In the genomic region with DNA sequence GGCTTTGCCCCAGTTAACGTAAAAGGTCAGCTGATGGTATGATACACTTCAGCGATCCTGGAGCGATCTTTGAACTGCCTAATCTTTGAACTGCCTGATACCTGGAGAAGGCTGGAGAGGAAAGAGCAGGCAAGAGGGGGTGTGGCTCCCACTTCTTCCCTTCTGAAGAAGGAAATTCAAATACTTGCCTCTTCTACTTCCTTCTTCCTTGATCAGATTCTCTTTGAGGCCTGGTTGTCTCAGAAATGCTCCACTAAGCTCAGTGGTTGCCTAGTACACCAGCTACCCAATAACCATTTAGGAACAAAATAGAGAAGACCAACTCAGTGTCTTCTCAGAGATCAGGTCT, we compare ENCODE assay signal across 1 cellular context.
A peak's percentile ranks its signal among the peaks of the same experiment; 100 is the strongest.
TF ChIP-seq lines count a peak whose summit lies in the region.

No MANE protein-coding gene starts in this region.

TF ChIP-seq in HepG2, 621 proteins besides CTCF, POLR2A, EP300 and RAD21 (continued from another document and continues in another):
- TF ChIP-seq, protein P1, sequence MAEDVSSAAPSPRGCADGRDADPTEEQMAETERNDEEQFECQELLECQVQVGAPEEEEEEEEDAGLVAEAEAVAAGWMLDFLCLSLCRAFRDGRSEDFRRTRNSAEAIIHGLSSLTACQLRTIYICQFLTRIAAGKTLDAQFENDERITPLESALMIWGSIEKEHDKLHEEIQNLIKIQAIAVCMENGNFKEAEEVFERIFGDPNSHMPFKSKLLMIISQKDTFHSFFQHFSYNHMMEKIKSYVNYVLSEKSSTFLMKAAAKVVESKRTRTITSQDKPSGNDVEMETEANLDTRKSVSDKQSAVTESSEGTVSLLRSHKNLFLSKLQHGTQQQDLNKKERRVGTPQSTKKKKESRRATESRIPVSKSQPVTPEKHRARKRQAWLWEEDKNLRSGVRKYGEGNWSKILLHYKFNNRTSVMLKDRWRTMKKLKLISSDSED (CRISPR knock-in tag; IDR thresholded peaks at IDR 0.05): 0 out of 2 replicates have a peak, but pooled peaks have one; percentile 25
- TF ChIP-seq, protein P2, sequence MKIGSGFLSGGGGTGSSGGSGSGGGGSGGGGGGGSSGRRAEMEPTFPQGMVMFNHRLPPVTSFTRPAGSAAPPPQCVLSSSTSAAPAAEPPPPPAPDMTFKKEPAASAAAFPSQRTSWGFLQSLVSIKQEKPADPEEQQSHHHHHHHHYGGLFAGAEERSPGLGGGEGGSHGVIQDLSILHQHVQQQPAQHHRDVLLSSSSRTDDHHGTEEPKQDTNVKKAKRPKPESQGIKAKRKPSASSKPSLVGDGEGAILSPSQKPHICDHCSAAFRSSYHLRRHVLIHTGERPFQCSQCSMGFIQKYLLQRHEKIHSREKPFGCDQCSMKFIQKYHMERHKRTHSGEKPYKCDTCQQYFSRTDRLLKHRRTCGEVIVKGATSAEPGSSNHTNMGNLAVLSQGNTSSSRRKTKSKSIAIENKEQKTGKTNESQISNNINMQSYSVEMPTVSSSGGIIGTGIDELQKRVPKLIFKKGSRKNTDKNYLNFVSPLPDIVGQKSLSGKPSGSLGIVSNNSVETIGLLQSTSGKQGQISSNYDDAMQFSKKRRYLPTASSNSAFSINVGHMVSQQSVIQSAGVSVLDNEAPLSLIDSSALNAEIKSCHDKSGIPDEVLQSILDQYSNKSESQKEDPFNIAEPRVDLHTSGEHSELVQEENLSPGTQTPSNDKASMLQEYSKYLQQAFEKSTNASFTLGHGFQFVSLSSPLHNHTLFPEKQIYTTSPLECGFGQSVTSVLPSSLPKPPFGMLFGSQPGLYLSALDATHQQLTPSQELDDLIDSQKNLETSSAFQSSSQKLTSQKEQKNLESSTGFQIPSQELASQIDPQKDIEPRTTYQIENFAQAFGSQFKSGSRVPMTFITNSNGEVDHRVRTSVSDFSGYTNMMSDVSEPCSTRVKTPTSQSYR (CRISPR knock-in tag; IDR thresholded peaks at IDR 0.05; ENCODE audit: borderline replicate concordance): 0 out of 2 replicates have a peak, but pooled peaks have one; percentile 6
- TF ChIP-seq, protein P3, sequence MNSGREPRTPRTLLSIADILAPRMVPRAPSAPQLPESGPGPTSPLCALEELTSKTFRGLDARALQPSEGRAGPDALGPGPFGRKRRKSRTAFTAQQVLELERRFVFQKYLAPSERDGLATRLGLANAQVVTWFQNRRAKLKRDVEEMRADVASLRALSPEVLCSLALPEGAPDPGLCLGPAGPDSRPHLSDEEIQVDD (CRISPR knock-in tag; IDR thresholded peaks at IDR 0.05; ENCODE audit: borderline replicate concordance): no peak
- 0 out of 2 replicates have a peak, but pooled peaks have one; percentile 9 for TF ChIP-seq ZNF431 (CRISPR knock-in tag; IDR thresholded peaks at IDR 0.05; ENCODE audit: borderline replicate concordance, low read depth)
- TF ChIP-seq NFE2L1 (CRISPR knock-in tag; IDR thresholded peaks at IDR 0.05; ENCODE audit: borderline replicate concordance): no peak
- TF ChIP-seq ELF3 (CRISPR knock-in tag; IDR thresholded peaks at IDR 0.05): peak; percentile 55; the same call in 1 of the 2 replicates
- no peak for TF ChIP-seq ZNF3 (CRISPR knock-in tag; IDR thresholded peaks at IDR 0.05)
- no peak for TF ChIP-seq SUZ12 (IDR thresholded peaks at IDR 0.05; ENCODE audit: low read depth, low read length)
- peak; percentile 93 for TF ChIP-seq HNF4A (CRISPR knock-in tag; IDR thresholded peaks at IDR 0.05)
- peak; percentile 28; the same call in 1 of the 2 replicates for TF ChIP-seq RXRB (CRISPR knock-in tag; IDR thresholded peaks at IDR 0.05; ENCODE audit: borderline replicate concordance)
- TF ChIP-seq DR1 (CRISPR knock-in tag; IDR thresholded peaks at IDR 0.05): 0 out of 2 replicates have a peak, but pooled peaks have one; percentile 13
- TF ChIP-seq, protein P4, sequence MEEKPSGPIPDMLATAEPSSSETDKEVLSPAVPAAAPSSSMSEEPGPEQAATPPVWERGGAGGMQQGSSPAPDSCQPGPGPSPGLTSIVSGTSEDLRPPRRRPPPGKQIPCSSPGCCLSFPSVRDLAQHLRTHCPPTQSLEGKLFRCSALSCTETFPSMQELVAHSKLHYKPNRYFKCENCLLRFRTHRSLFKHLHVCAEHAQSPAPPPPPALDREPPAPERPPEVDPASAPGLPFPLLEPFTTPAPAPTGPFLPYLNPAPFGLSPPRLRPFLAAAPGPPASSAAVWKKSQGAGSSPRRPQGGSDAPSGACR (CRISPR knock-in tag; IDR thresholded peaks at IDR 0.05): 0 out of 2 replicates have a peak, but pooled peaks have one; percentile 17
- 0 out of 2 replicates have a peak, but pooled peaks have one; percentile 21 for TF ChIP-seq KAT7 (CRISPR knock-in tag; IDR thresholded peaks at IDR 0.05; ENCODE audit: borderline replicate concordance)
- TF ChIP-seq, protein P5, sequence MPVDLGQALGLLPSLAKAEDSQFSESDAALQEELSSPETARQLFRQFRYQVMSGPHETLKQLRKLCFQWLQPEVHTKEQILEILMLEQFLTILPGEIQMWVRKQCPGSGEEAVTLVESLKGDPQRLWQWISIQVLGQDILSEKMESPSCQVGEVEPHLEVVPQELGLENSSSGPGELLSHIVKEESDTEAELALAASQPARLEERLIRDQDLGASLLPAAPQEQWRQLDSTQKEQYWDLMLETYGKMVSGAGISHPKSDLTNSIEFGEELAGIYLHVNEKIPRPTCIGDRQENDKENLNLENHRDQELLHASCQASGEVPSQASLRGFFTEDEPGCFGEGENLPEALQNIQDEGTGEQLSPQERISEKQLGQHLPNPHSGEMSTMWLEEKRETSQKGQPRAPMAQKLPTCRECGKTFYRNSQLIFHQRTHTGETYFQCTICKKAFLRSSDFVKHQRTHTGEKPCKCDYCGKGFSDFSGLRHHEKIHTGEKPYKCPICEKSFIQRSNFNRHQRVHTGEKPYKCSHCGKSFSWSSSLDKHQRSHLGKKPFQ (CRISPR knock-in tag; IDR thresholded peaks at IDR 0.05; ENCODE audit: insufficient replicate concordance): no peak
- TF ChIP-seq, protein P6, sequence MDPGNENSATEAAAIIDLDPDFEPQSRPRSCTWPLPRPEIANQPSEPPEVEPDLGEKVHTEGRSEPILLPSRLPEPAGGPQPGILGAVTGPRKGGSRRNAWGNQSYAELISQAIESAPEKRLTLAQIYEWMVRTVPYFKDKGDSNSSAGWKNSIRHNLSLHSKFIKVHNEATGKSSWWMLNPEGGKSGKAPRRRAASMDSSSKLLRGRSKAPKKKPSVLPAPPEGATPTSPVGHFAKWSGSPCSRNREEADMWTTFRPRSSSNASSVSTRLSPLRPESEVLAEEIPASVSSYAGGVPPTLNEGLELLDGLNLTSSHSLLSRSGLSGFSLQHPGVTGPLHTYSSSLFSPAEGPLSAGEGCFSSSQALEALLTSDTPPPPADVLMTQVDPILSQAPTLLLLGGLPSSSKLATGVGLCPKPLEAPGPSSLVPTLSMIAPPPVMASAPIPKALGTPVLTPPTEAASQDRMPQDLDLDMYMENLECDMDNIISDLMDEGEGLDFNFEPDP (CRISPR knock-in tag; conservative IDR thresholded peaks at IDR 0.05): 0 out of 2 replicates have a peak, but pooled peaks have one; percentile 9
- 0 out of 2 replicates have a peak, but pooled peaks have one; percentile 0 for TF ChIP-seq ZSCAN21 (CRISPR knock-in tag; IDR thresholded peaks at IDR 0.05; ENCODE audit: borderline replicate concordance)
- TF ChIP-seq HNF4G (IDR thresholded peaks at IDR 0.05; ENCODE audit: borderline replicate concordance, low read depth, low read length): peak; percentile 76
- TF ChIP-seq HNF4G (CRISPR knock-in tag; IDR thresholded peaks at IDR 0.05; ENCODE audit: borderline replicate concordance, low read depth): peak; percentile 11; the same call in 1 of the 2 replicates
- no peak for TF ChIP-seq ZNF570 (CRISPR knock-in tag; IDR thresholded peaks at IDR 0.05; ENCODE audit: borderline replicate concordance)
- 0 out of 2 replicates have a peak, but pooled peaks have one; percentile 38 for TF ChIP-seq CC2D1A (CRISPR knock-in tag; IDR thresholded peaks at IDR 0.05)
- TF ChIP-seq HDAC2 (CRISPR knock-in tag; IDR thresholded peaks at IDR 0.05): peak; percentile 64
- 0 out of 2 replicates have a peak, but pooled peaks have one; percentile 13 for TF ChIP-seq ZNF772 (CRISPR knock-in tag; IDR thresholded peaks at IDR 0.05)
- 0 out of 2 replicates have a peak, but pooled peaks have one; percentile 34 for TF ChIP-seq TOPORS (CRISPR knock-in tag; IDR thresholded peaks at IDR 0.05)
- TF ChIP-seq ZNF296 (CRISPR knock-in tag; conservative IDR thresholded peaks at IDR 0.05): 0 out of 2 replicates have a peak, but pooled peaks have one; percentile 6
- TF ChIP-seq RBFOX2 (IDR thresholded peaks at IDR 0.05; ENCODE audit: low read depth, low read length): 0 out of 2 replicates have a peak, but pooled peaks have one; percentile 40
- TF ChIP-seq, protein P7, sequence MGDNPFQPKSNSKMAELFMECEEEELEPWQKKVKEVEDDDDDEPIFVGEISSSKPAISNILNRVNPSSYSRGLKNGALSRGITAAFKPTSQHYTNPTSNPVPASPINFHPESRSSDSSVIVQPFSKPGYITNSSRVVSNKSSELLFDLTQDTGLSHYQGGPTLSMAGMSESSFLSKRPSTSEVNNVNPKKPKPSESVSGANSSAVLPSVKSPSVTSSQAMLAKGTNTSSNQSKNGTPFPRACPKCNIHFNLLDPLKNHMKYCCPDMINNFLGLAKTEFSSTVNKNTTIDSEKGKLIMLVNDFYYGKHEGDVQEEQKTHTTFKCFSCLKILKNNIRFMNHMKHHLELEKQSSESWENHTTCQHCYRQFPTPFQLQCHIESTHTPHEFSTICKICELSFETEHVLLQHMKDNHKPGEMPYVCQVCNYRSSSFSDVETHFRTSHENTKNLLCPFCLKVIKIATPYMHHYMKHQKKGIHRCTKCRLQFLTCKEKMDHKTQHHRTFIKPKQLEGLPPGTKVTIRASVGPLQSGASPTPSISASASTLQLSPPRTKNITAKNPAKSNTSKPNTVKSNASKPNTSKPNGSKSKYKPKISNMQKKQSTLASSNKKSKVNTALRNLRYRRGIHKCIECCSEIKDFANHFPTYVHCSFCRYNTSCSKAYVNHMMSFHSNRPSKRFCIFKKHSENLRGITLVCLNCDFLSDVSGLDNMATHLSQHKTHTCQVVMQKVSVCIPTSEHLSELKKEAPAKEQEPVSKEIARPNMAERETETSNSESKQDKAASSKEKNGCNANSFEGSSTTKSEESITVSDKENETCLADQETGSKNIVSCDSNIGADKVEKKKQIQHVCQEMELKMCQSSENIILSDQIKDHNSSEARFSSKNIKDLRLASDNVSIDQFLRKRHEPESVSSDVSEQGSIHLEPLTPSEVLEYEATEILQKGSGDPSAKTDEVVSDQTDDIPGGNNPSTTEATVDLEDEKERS (CRISPR knock-in tag; IDR thresholded peaks at IDR 0.05): 0 out of 2 replicates have a peak, but pooled peaks have one; percentile 25
- TF ChIP-seq FOXO1 (CRISPR knock-in tag; IDR thresholded peaks at IDR 0.05): peak; percentile 34; the same call in 1 of the 2 replicates
- no peak for TF ChIP-seq ZFP36L2 (CRISPR knock-in tag; IDR thresholded peaks at IDR 0.05)
- peak; percentile 4 for TF ChIP-seq TEAD3 (CRISPR knock-in tag; optimal IDR thresholded peaks at IDR 0.05; ENCODE audit: borderline replicate concordance)
- TF ChIP-seq ZNF234 (CRISPR knock-in tag; conservative IDR thresholded peaks at IDR 0.05): no peak
- no peak for TF ChIP-seq FOXC1 (CRISPR knock-in tag; IDR thresholded peaks at IDR 0.05; ENCODE audit: borderline replicate concordance)
- TF ChIP-seq, protein P8, sequence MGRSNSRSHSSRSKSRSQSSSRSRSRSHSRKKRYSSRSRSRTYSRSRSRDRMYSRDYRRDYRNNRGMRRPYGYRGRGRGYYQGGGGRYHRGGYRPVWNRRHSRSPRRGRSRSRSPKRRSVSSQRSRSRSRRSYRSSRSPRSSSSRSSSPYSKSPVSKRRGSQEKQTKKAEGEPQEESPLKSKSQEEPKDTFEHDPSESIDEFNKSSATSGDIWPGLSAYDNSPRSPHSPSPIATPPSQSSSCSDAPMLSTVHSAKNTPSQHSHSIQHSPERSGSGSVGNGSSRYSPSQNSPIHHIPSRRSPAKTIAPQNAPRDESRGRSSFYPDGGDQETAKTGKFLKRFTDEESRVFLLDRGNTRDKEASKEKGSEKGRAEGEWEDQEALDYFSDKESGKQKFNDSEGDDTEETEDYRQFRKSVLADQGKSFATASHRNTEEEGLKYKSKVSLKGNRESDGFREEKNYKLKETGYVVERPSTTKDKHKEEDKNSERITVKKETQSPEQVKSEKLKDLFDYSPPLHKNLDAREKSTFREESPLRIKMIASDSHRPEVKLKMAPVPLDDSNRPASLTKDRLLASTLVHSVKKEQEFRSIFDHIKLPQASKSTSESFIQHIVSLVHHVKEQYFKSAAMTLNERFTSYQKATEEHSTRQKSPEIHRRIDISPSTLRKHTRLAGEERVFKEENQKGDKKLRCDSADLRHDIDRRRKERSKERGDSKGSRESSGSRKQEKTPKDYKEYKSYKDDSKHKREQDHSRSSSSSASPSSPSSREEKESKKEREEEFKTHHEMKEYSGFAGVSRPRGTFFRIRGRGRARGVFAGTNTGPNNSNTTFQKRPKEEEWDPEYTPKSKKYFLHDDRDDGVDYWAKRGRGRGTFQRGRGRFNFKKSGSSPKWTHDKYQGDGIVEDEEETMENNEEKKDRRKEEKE (IDR thresholded peaks at IDR 0.05): no peak
- peak; percentile 38 for TF ChIP-seq BCL6 (CRISPR knock-in tag; IDR thresholded peaks at IDR 0.05)
- TF ChIP-seq KLF9 (CRISPR knock-in tag; IDR thresholded peaks at IDR 0.05; ENCODE audit: low read depth): peak; percentile 92; the same call in 1 of the 2 replicates
- TF ChIP-seq FOXJ3 (CRISPR knock-in tag; IDR thresholded peaks at IDR 0.05; ENCODE audit: borderline replicate concordance): 0 out of 2 replicates have a peak, but pooled peaks have one; percentile 36
- TF ChIP-seq ZNF557 (CRISPR knock-in tag; IDR thresholded peaks at IDR 0.05): no peak
- 0 out of 2 replicates have a peak, but pooled peaks have one; percentile 25 for TF ChIP-seq PPARG (CRISPR knock-in tag; conservative IDR thresholded peaks at IDR 0.05)
- TF ChIP-seq, protein P9, sequence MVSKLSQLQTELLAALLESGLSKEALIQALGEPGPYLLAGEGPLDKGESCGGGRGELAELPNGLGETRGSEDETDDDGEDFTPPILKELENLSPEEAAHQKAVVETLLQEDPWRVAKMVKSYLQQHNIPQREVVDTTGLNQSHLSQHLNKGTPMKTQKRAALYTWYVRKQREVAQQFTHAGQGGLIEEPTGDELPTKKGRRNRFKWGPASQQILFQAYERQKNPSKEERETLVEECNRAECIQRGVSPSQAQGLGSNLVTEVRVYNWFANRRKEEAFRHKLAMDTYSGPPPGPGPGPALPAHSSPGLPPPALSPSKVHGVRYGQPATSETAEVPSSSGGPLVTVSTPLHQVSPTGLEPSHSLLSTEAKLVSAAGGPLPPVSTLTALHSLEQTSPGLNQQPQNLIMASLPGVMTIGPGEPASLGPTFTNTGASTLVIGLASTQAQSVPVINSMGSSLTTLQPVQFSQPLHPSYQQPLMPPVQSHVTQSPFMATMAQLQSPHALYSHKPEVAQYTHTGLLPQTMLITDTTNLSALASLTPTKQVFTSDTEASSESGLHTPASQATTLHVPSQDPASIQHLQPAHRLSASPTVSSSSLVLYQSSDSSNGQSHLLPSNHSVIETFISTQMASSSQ (IDR thresholded peaks at IDR 0.05; ENCODE audit: low read depth): 0 out of 2 replicates have a peak, but pooled peaks have one; percentile 26
- TF ChIP-seq, protein P9 (CRISPR knock-in tag; IDR thresholded peaks at IDR 0.05; ENCODE audit: borderline replicate concordance): no peak
